19 cellular contexts compared by ENCODE assay signal in genomic region chr10:53918755-53919154, GRCh38.
"Had no signal": no experiment of that assay in that cellular context is flagged by ENCODE, and none has a peak within 500 bp of the region (broad histone marks: within the 10 kb centered on the region; RNA-seq: fewer than 3 reads in every experiment).

No MANE protein-coding gene starts in this region.

- ATAC-seq: gastroesophageal sphincter, heart right ventricle, left ventricle myocardium superior, right lobe of liver, T-cell had no signal

- H3K9me3 ChIP-seq: adrenal gland, ovary, right lobe of liver, testis had no signal

- H3K4me3 ChIP-seq: adrenal gland, gastroesophageal sphincter, heart right ventricle, ovary, right lobe of liver, stomach, testis had no signal

- H3K4me1 Mint-ChIP-seq: memory B cell, T-cell had no signal

- H3K27me3 ChIP-seq: adrenal gland, gastroesophageal sphincter, heart right ventricle, ovary, right lobe of liver, stomach, testis had no signal

- H3K4me3 Mint-ChIP-seq: memory B cell, T-cell had no signal

- DNase-seq: activated CD4-positive, alpha-beta T cell treated with anti-CD3 and anti-CD28 coated beads, Interleukin-2, amount 50 U/mL, for 48 hours; activated CD4-positive, CD25-positive, alpha-beta regulatory T cell treated with anti-CD3 and anti-CD28 coated beads, Interleukin-2, amount 50 U/mL, for 72 hours; activated effector memory CD4-positive, alpha-beta T cell treated with Interleukin-2 at 50 U/mL for 16 hours; activated naive CD4-positive, alpha-beta T cell treated with anti-CD3 and anti-CD28 coated beads, Interleukin-2, amount 50 U/mL, for 16 hours; activated T-cell treated with anti-CD3 and anti-CD28 coated beads, Interleukin-2, amount 50 U/mL, for 1 hour; adrenal gland; dermis blood vessel endothelial cell; erythroblast; heart right ventricle; kidney glomerular epithelial cell; left ventricle myocardium superior; ovary; right lobe of liver; stomach; T-cell; T-helper 9 cell; testis had no signal

- H3K4me1 ChIP-seq: adrenal gland, gastroesophageal sphincter, heart right ventricle, right lobe of liver, stomach, testis had no signal

- H3K36me3 ChIP-seq: adrenal gland, gastroesophageal sphincter, heart right ventricle, ovary, right lobe of liver, stomach had no signal

- H3K27ac Mint-ChIP-seq: memory B cell, T-cell had no signal

- H3K27ac ChIP-seq: adrenal gland, gastroesophageal sphincter, heart right ventricle, ovary, right lobe of liver, stomach, testis had no signal

- H3K36me3 Mint-ChIP-seq: memory B cell, T-cell had no signal

- H3K27me3 Mint-ChIP-seq: memory B cell, T-cell had no signal
